In genomic region chr12:1591543-1591942, GRCh38 we compare ENCODE assay signal across 8 cellular contexts. TPM values are rescaled to one million over a fixed set of nuclear protein-coding genes. Genes with fewer than 3 reads are reported as not detected.
DNase-seq lines count a peak whose midpoint lies in the region; ATAC-seq and TF ChIP-seq lines count a peak whose summit lies in the region.

No MANE protein-coding gene starts in this region.

- H3K9me2 ChIP-seq in MM.1S (replicated peaks; ENCODE audit: insufficient read depth, low read length) = no peaks in the 10 kb centered on the region

- peak overlapping the region; percentile 22; the same call in 1 of the 2 replicates for H3K9ac ChIP-seq in MM.1S (ENCODE audit: low read length)

- H3K27me3 ChIP-seq in CD4-positive, CD25-positive, alpha-beta regulatory T cell (ENCODE audit: control insufficient read depth, insufficient read depth, low read length) = no peaks in the 10 kb centered on the region
- H3K27me3 ChIP-seq in MM.1S (replicated peaks; ENCODE audit: insufficient read depth, low read length) = no peaks in the 10 kb centered on the region

- intact Hi-C loops in natural killer cell (cut with micrococcal nuclease) = loop anchor here (5.0 kb wide), 2 partner anchors 599 to 839 kb away; partner anchors contain the start of genes ERC1 and WNK1

- H3K4me1 Mint-ChIP-seq in CD4-positive, CD25-positive, alpha-beta regulatory T cell = peaks cover 25 to 72% (median 60%) of the 10 kb centered on the region in 4 donors
- H3K4me1 Mint-ChIP-seq in chondrocyte (ENCODE audit: low read depth) = peaks cover 81% of the 10 kb centered on the region
- H3K4me1 Mint-ChIP-seq in natural killer cell = peaks cover 64 to 72% of the 10 kb centered on the region in 2 donors

- no peaks in the 10 kb centered on the region for H3K9me3 ChIP-seq in CD4-positive, CD25-positive, alpha-beta regulatory T cell (ENCODE audit: control insufficient read depth in 2 of 2, low read length in 2 of 2)
- no peaks in the 10 kb centered on the region for H3K9me3 ChIP-seq in MM.1S (replicated peaks; ENCODE audit: insufficient read depth, low read length)

- H3K4me2 ChIP-seq in MM.1S (ENCODE audit: low read depth, low read length) = peak overlapping the region; percentile 92

- peaks cover 65% of the 10 kb centered on the region for H3K4me1 ChIP-seq in CD4-positive, CD25-positive, alpha-beta regulatory T cell (ENCODE audit: control insufficient read depth, insufficient read depth, low read length, poor library complexity, severe bottlenecking)
- H3K4me1 ChIP-seq in MM.1S (ENCODE audit: low read length) = peaks cover 40% of the 10 kb centered on the region

- peaks cover 2% of the 10 kb centered on the region for H3K36me3 ChIP-seq in CD4-positive, CD25-positive, alpha-beta regulatory T cell (ENCODE audit: control insufficient read depth, insufficient read depth, low read length)
- no peaks in the 10 kb centered on the region for H3K36me3 ChIP-seq in MM.1S (replicated peaks; ENCODE audit: insufficient read depth, low read length)

- no peak for TF ChIP-seq CTCF in MM.1S (IDR thresholded peaks at IDR 0.05; ENCODE audit: low read length)
- TF ChIP-seq CTCF in chondrocyte (IDR thresholded peaks at IDR 0.05) = no peak
- TF ChIP-seq CTCF in natural killer cell (IDR thresholded peaks at IDR 0.05) = no peak
- TF ChIP-seq CTCF in GM13976 (IDR thresholded peaks at IDR 0.05; ENCODE audit: borderline replicate concordance, control extremely low read depth, extremely low read depth, insufficient read depth, missing control alignments) = no peak

- H3K27ac ChIP-seq in CD4-positive, CD25-positive, alpha-beta regulatory T cell (ENCODE audit: insufficient read depth, low read length, poor library complexity, severe bottlenecking) = peak overlapping the region; percentile 74
- peak overlapping the region; percentile 21; the same call in 1 of the 2 replicates for H3K27ac ChIP-seq in MM.1S (ENCODE audit: low read length)

- H3F3A ChIP-seq in MM.1S (ENCODE audit: insufficient read depth, low read length) = peaks cover 42% of the 10 kb centered on the region

- H3K4me3 Mint-ChIP-seq in CD4-positive, CD25-positive, alpha-beta regulatory T cell = peak overlapping the region; percentile 95 to 97 (median 96)
- peak overlapping the region; percentile 78 for H3K4me3 Mint-ChIP-seq in chondrocyte (ENCODE audit: unreplicated experiment)
- H3K4me3 Mint-ChIP-seq in natural killer cell = peak overlapping the region; percentile 92

- in situ Hi-C loops in GM13976 (cut with MboI; ENCODE audit: low sequenced_read_pairs, unreplicated experiment) = loop anchor here (25.0 kb wide), 1 partner anchor 1029 kb away; no protein-coding TSS in a partner anchor

- peaks cover 29% of the 10 kb centered on the region for H4K20me1 ChIP-seq in MM.1S (ENCODE audit: insufficient read depth, low read length)

- H3K79me2 ChIP-seq in MM.1S (ENCODE audit: low read length) = peaks cover 88% of the 10 kb centered on the region

- peak overlapping the region; percentile 74 to 90 (median 76) for H3K27ac Mint-ChIP-seq in CD4-positive, CD25-positive, alpha-beta regulatory T cell
- H3K27ac Mint-ChIP-seq in chondrocyte (ENCODE audit: unreplicated experiment) = peak overlapping the region; percentile 93
- peak overlapping the region; percentile 12 to 98 for H3K27ac Mint-ChIP-seq in natural killer cell

- H3K27me3 Mint-ChIP-seq in CD4-positive, CD25-positive, alpha-beta regulatory T cell = no peaks in the 10 kb centered on the region
- H3K27me3 Mint-ChIP-seq in chondrocyte (ENCODE audit: low read depth) (no peaks in the 10 kb centered on the region), natural killer cell (ENCODE audit: low read depth in 2 of 2) (no peaks in the 10 kb centered on the region)

- H3K36me3 Mint-ChIP-seq in CD4-positive, CD25-positive, alpha-beta regulatory T cell = peaks cover 12% of the 10 kb centered on the region
- H3K36me3 Mint-ChIP-seq in chondrocyte (ENCODE audit: low read depth) (no peaks in the 10 kb centered on the region), natural killer cell (no peaks in the 10 kb centered on the region)

- peaks cover 0 to 2% (median 0%) of the 10 kb centered on the region in 7 donors for H3K9me3 Mint-ChIP-seq in CD4-positive, CD25-positive, alpha-beta regulatory T cell
- no peaks in the 10 kb centered on the region for H3K9me3 Mint-ChIP-seq in chondrocyte (ENCODE audit: low read depth)
- no peaks in the 10 kb centered on the region for H3K9me3 Mint-ChIP-seq in natural killer cell

- no peak for DNase-seq in CD4-positive, CD25-positive, alpha-beta regulatory T cell
- DNase-seq in MM.1S = no peak
- no peak for DNase-seq in chondrocyte (ENCODE audit: low spot score)
- no peak for DNase-seq in natural killer cell
- DNase-seq in GM03348 (ENCODE audit: low spot score) = no peak
- DNase-seq in GM13976 (ENCODE audit: low spot score) = no peak
- DNase-seq in NCI-H1048 (lab: John Stamatoyannopoulos, UW) = no peak

- no peak for ATAC-seq in CD4-positive, CD25-positive, alpha-beta regulatory T cell (ENCODE audit: low read depth in 2 of 2)
- no peak for ATAC-seq in natural killer cell
- no peak for ATAC-seq in GM19035 (IDR thresholded peaks at IDR 0.05; ENCODE audit: unreplicated experiment)

- peak overlapping the region; percentile 90 for H3K4me3 ChIP-seq in CD4-positive, CD25-positive, alpha-beta regulatory T cell (ENCODE audit: low read depth, low read length)
- H3K4me3 ChIP-seq in MM.1S (ENCODE audit: low read length) = peak overlapping the region; percentile 56

- H2AFZ ChIP-seq in MM.1S (ENCODE audit: low read length) = no peak overlapping the region

RNA-seq across cellular contexts. Expression of gene FBXL14, which starts 2.8 kb away (rescaled TPM):
- total RNA-seq in CD4-positive, CD25-positive, alpha-beta regulatory T cell = 26.0 TPM
- polyA plus RNA-seq in CD4-positive, CD25-positive, alpha-beta regulatory T cell = 10 to 100 TPM; 18.5 to 24.3 (median 23.7) TPM
- 6.1 to 6.4 TPM (median 6.3 TPM) in 3 replicates for total RNA-seq in chondrocyte
- 10 to 100 TPM; 18.7 to 24.9 (median 22.8) TPM for total RNA-seq in natural killer cell

RNA-seq across cellular contexts. Expression of gene WNT5B, which starts 37.5 kb away (rescaled TPM):
- not detected for total RNA-seq in CD4-positive, CD25-positive, alpha-beta regulatory T cell
- not detected for polyA plus RNA-seq in CD4-positive, CD25-positive, alpha-beta regulatory T cell
- total RNA-seq in chondrocyte = 68.0 to 160 TPM (median 74.4 TPM) in 3 replicates
- not detected for total RNA-seq in natural killer cell

Comparison
In these comparisons a context has a peak if more than half of its experiments do, and no peak if none do; other contexts are left out.
1. RNA of gene WNT5B, which starts 37.5 kb away (total RNA-seq): 68.0 to 160 TPM in chondrocyte; not detected in natural killer cell and not detected in CD4-positive, CD25-positive, alpha-beta regulatory T cell (single experiment); every median in the first group is over 10 times any median in the second.
2. Peak in every context shown above with its lines, with median percentiles within 50 percentile points of each other: H3K27ac Mint-ChIP-seq and H3K4me3 Mint-ChIP-seq.